ENCODE assay signal across 11 cellular contexts in genomic region chr6:43435682-43436437, GRCh38. TPM values are rescaled to one million over a fixed set of nuclear protein-coding genes. Genes with fewer than 3 reads are reported as not detected.
A peak's percentile ranks its signal among the peaks of the same experiment; 100 is the strongest.
DNase-seq lines count a peak whose midpoint lies in the region; ATAC-seq, FAIRE-seq and TF ChIP-seq lines count a peak whose summit lies in the region.
"Had no signal": no experiment of that assay in that cellular context is flagged by ENCODE, and none has a peak within 500 bp of the region (broad histone marks: within the 10 kb centered on the region; RNA-seq: fewer than 3 reads in every experiment).

No MANE protein-coding gene starts in this region.

- H3K4me3 Mint-ChIP-seq in osteocyte (ENCODE audit: unreplicated experiment): no peak overlapping the region

- no peaks in the 10 kb centered on the region; the same call in 1 of the 2 replicates for H3K36me3 ChIP-seq in Panc1 (ENCODE audit: control insufficient read depth, insufficient read depth, low read length)
- H3K36me3 ChIP-seq: ovary had no signal

- ATAC-seq in A549: peak in 1 of 2 experiments; percentile 15; a peak in 1 of 6 replicates
- no peak for ATAC-seq in Panc1
- peak; percentile 35 for ATAC-seq in esophagus mucosa
- no peak for ATAC-seq in HG02981 (IDR thresholded peaks at IDR 0.05; ENCODE audit: unreplicated experiment)
- no peak for ATAC-seq in HG02642 (IDR thresholded peaks at IDR 0.05; ENCODE audit: poor library complexity, unreplicated experiment)
- ATAC-seq in GM21825 (IDR thresholded peaks at IDR 0.05; ENCODE audit: unreplicated experiment): no peak
- no peak for ATAC-seq in HG02571 (IDR thresholded peaks at IDR 0.05; ENCODE audit: unreplicated experiment)

- no peak for TF ChIP-seq POLR2A in A549 (IDR thresholded peaks at IDR 0.05; ENCODE audit: low read length)

- H3K4me1 Mint-ChIP-seq in osteocyte (ENCODE audit: unreplicated experiment): peaks cover 25% of the 10 kb centered on the region

- no peak for TF ChIP-seq RAD21 in A549 (conservative IDR thresholded peaks at IDR 0.05 in 1 of 2, IDR thresholded peaks at IDR 0.05 in 1 of 2)

- TF ChIP-seq EP300 in A549 (IDR thresholded peaks at IDR 0.05): no peak

- no peaks in the 10 kb centered on the region for H3K9me3 Mint-ChIP-seq in osteocyte (ENCODE audit: unreplicated experiment)

- WGBS in A549 (ENCODE audit: missing lambda C conversion rate): 89% methylated on average over 9 of the region's 9 CpGs

- H3K4me1 ChIP-seq in A549 (peaks cover 20% of the 10 kb centered on the region), Panc1 (ENCODE audit: control insufficient read depth, insufficient read depth, low read length) (no peaks in the 10 kb centered on the region)

- H3K9me3 ChIP-seq in A549 (no peaks in the 10 kb centered on the region), Panc1 (ENCODE audit: control insufficient read depth, insufficient read depth, low read depth, low read length) (no peaks in the 10 kb centered on the region)
- H3K9me3 ChIP-seq: ovary had no signal

- POLR2A ChIA-PET in A549 (lab: Yijun Ruan, JAX) (interaction anchor here (1.2 to 2.2 kb wide), 2 partner anchors 8 to 66 kb away, joined by 5 to 14 read pairs; partner anchors contain the start of genes ABCC10 and ZNF318), Panc1 (lab: Charles Lee) (no interaction called here)

- TF ChIP-seq CTCF in A549 (IDR thresholded peaks at IDR 0.05): no peak
- no peak for TF ChIP-seq CTCF in Panc1 (IDR thresholded peaks at IDR 0.05)
- TF ChIP-seq CTCF in osteocyte (IDR thresholded peaks at IDR 0.05): no peak

- DNase-seq in A549 (ENCODE audit: low read depth in 1 of 2, low spot score in 1 of 2) (no peak), Panc1 (ENCODE audit: low read depth, low spot score) (no peak), osteocyte (ENCODE audit: extremely low spot score, unreplicated experiment) (no peak)
- DNase-seq: NCI-H524 had no signal

- BruUV-seq in Panc1 (replicated peaks; lab: Mats Ljungman, UMichigan): TSS peak; percentile 32

- no peaks in the 10 kb centered on the region for H3K27me3 ChIP-seq in Panc1 (ENCODE audit: control insufficient read depth, insufficient read depth, low read length)
- H3K27me3 ChIP-seq: ovary had no signal

- intact Hi-C loops in Panc1 (cut with micrococcal nuclease; ENCODE audit: unreplicated experiment): no loop called here

- peak overlapping the region; percentile 93 for H3K27ac Mint-ChIP-seq in osteocyte (ENCODE audit: unreplicated experiment)

- H3K27ac ChIP-seq in A549 (peak overlapping the region; percentile 47 to 70; a peak in 4 of 6 replicates), Panc1 (ENCODE audit: low read length) (no peak overlapping the region)

- in situ Hi-C loops in Panc1 (cut with HindIII; ENCODE audit: low pct_unique_long_range_greater_than_20kb, low sequenced_read_pairs): no loop called here

- FAIRE-seq in A549 (lab: Jason Lieb, UNC): no peak

- CTCF ChIA-PET in A549 (lab: Yijun Ruan, JAX) (interaction anchor here (0.7 to 1.4 kb wide), 6 partner anchors 10 to 173 kb away, joined by 3 to 5 read pairs (median 4); no protein-coding TSS in a partner anchor), Panc1 (lab: Charles Lee) (no interaction called here)

- H3K4me3 ChIP-seq in A549 (no peak overlapping the region), Panc1 (ENCODE audit: low read depth in 2 of 2, low read length in 2 of 2) (no peak overlapping the region)
- H3K4me3 ChIP-seq: ovary had no signal

- H3K36me3 Mint-ChIP-seq in osteocyte (ENCODE audit: unreplicated experiment): peaks cover 9% of the 10 kb centered on the region

- peak overlapping the region; percentile 69 for H3K4me2 ChIP-seq in A549

- H3K27me3 Mint-ChIP-seq in osteocyte (ENCODE audit: unreplicated experiment): no peaks in the 10 kb centered on the region

TF ChIP-seq in A549, 52 proteins besides CTCF, POLR2A, EP300 and RAD21:
- TF ChIP-seq PHF8 (IDR thresholded peaks at IDR 0.05; ENCODE audit: borderline replicate concordance, low read depth) (no peak), MAFK (IDR thresholded peaks at IDR 0.05; ENCODE audit: partially characterized antibody) (no peak), MAX (IDR thresholded peaks at IDR 0.05) (no peak), BHLHE40 (IDR thresholded peaks at IDR 0.05; ENCODE audit: low read depth, low read length) (no peak), ESRRA (IDR thresholded peaks at IDR 0.05; ENCODE audit: borderline replicate concordance, low read length) (no peak), CEBPB (IDR thresholded peaks at IDR 0.05) (no peak), ATOH8 (CRISPR knock-in tag; IDR thresholded peaks at IDR 0.05; ENCODE audit: low read depth) (no peak)

RNA-seq across cellular contexts. Expression of gene ABCC10, which starts 8.5 kb away (rescaled TPM):
- polyA plus RNA-seq in A549 (2011; rRNA removed): 6.8 and 8.5 TPM in 2 replicates
- 11.0 and 13.5 TPM in 2 replicates for polyA plus RNA-seq in A549 (2012; cell fraction: cytosol; rRNA removed)
- 38.8 and 53.0 TPM in 2 replicates for polyA plus RNA-seq in A549 (2012; cell fraction: nucleus; rRNA removed)
- polyA plus RNA-seq in A549 (2017; fragmentation: RNase III; extraction: RNeasy Plus Mini Kit Qiagen cat#74134 plus additional on column Dnase treatment): 8.9 to 10.5 TPM (median 9.3 TPM) in 3 replicates
- 12.4 and 14.1 TPM in 2 replicates for polyA minus RNA-seq in A549 (2011; rRNA and poly(A)+ RNA removed)
- total RNA-seq in Panc1 (2021; ENCODE audit: unreplicated experiment): 52.7 TPM
- polyA plus RNA-seq in Panc1 (2012; ENCODE audit: insufficient read length): 40.9 TPM
- 18.3 TPM for total RNA-seq in esophagus mucosa
- 40.1 and 42.8 TPM in 2 replicates for total RNA-seq in osteocyte

RNA-seq across cellular contexts. Expression of gene DLK2, which starts 19.5 kb away (rescaled TPM):
- polyA plus RNA-seq in A549 (2011; rRNA removed): 2.9 and 3.4 TPM in 2 replicates
- 11.1 and 13.5 TPM in 2 replicates for polyA plus RNA-seq in A549 (2012; cell fraction: cytosol; rRNA removed)
- polyA plus RNA-seq in A549 (2012; cell fraction: nucleus; rRNA removed): 14.6 and 15.5 TPM in 2 replicates
- polyA plus RNA-seq in A549 (2017; fragmentation: RNase III; extraction: RNeasy Plus Mini Kit Qiagen cat#74134 plus additional on column Dnase treatment): 2.2 to 2.6 TPM (median 2.5 TPM) in 3 replicates
- 2.6 and 4.0 TPM in 2 replicates for polyA minus RNA-seq in A549 (2011; rRNA and poly(A)+ RNA removed)
- total RNA-seq in Panc1 (2021; ENCODE audit: unreplicated experiment): 19.1 TPM
- polyA plus RNA-seq in Panc1 (2012; ENCODE audit: insufficient read length): 28.1 TPM
- total RNA-seq in esophagus mucosa: 8.9 TPM
- total RNA-seq in osteocyte: 0.43 TPM in 1 of 2 replicates, not detected in the other
- total RNA-seq: mesenteric fat pad had no signal

RNA-seq across cellular contexts. Expression of gene TJAP1, which starts 41.5 kb away (rescaled TPM):
- 12.7 and 15.7 TPM in 2 replicates for polyA plus RNA-seq in A549 (2011; rRNA removed)
- 20.3 and 22.3 TPM in 2 replicates for polyA plus RNA-seq in A549 (2012; cell fraction: cytosol; rRNA removed)
- polyA plus RNA-seq in A549 (2012; cell fraction: nucleus; rRNA removed): 76.6 and 77.3 TPM in 2 replicates
- 12.7 to 13.7 TPM (median 13.1 TPM) in 3 replicates for polyA plus RNA-seq in A549 (2017; fragmentation: RNase III; extraction: RNeasy Plus Mini Kit Qiagen cat#74134 plus additional on column Dnase treatment)
- 9.9 and 12.7 TPM in 2 replicates for polyA minus RNA-seq in A549 (2011; rRNA and poly(A)+ RNA removed)
- total RNA-seq in Panc1 (2021; ENCODE audit: unreplicated experiment): 42.7 TPM
- 37.8 TPM for polyA plus RNA-seq in Panc1 (2012; ENCODE audit: insufficient read length)
- 8.9 TPM for total RNA-seq in esophagus mucosa
- 38.7 and 42.8 TPM in 2 replicates for total RNA-seq in osteocyte
